In the genomic region with DNA sequence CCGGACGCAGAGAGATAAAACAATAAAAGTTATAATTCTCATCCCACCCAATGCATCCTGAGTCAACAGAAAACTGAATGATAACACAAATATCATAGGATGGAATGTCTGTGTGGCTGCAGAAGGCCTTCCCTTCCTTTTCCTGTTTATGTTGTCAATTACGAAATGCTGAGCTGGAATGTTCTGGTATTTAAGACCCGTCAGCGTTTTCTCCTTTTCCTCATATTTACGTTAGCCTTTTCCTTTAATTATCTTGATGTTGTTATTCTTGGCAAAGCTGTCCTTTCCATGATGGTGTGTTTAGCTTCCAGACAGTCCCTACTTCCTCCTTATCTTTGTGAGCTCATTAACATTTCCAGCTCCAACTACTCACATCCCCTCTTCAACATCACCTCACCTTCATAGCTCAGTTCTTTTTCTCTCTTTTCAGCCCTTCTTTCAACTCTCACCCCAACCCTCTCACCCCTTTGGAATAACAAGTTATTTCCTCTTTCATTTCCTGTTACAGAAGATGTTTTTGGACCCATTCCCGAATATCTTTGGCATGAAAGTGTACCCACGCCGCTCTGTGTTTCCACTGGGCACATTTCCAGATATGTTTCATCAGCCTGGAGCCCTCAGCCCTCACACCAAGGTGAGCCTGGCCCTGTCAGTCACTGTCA, we compare ENCODE assay signal across 9 cellular contexts.
A peak's percentile ranks its signal among the peaks of the same experiment; 100 is the strongest.
DNase-seq lines count a peak whose midpoint lies in the region; ATAC-seq, FAIRE-seq and TF ChIP-seq lines count a peak whose summit lies in the region.
"Had no signal": no experiment of that assay in that cellular context is flagged by ENCODE, and none has a peak within 500 bp of the region (broad histone marks: within the 10 kb centered on the region; RNA-seq: fewer than 3 reads in every experiment).

No MANE protein-coding gene starts in this region.

- no peak overlapping the region for H2AK5ac ChIP-seq in neuronal stem cell (ENCODE audit: low read depth, low read length)

- peak; percentile 44 for DNase-seq in GM23248
- peak; percentile 98 for DNase-seq in PC-3
- DNase-seq in epithelial cell of esophagus (ENCODE audit: low read depth): peak; percentile 84
- DNase-seq in neuronal stem cell (ENCODE audit: low spot score): no peak
- no peak for DNase-seq in NCI-H1436 treated with DMSO at 0.1 percent for 48 hours (lab: John Stamatoyannopoulos, UW)
- no peak for DNase-seq in naive thymus-derived CD4-positive, alpha-beta T cell
- DNase-seq in GM12891 (ENCODE audit: insufficient read length, low spot score): no peak
- DNase-seq: head of caudate nucleus had no signal

- H3K9me2 ChIP-seq in GM23248 (ENCODE audit: insufficient read depth) (no peaks in the 10 kb centered on the region), PC-3 (replicated peaks; ENCODE audit: low read length) (no peaks in the 10 kb centered on the region)

- no peak overlapping the region for H3K14ac ChIP-seq in neuronal stem cell (ENCODE audit: low read length)

- H3K4me3 ChIP-seq in GM23248: no peak overlapping the region
- peak overlapping the region; percentile 40 for H3K4me3 ChIP-seq in PC-3 (ENCODE audit: low read length)
- H3K4me3 ChIP-seq in epithelial cell of esophagus (ENCODE audit: low read length): no peak overlapping the region
- no peak overlapping the region for H3K4me3 ChIP-seq in neuronal stem cell (ENCODE audit: low read length in 2 of 2)
- no peak overlapping the region for H3K4me3 ChIP-seq in naive thymus-derived CD4-positive, alpha-beta T cell (ENCODE audit: low read length)

- no peaks in the 10 kb centered on the region for H3K9me3 ChIP-seq in GM23248 (ENCODE audit: low read depth)
- H3K9me3 ChIP-seq in PC-3 (ENCODE audit: low read length): no peaks in the 10 kb centered on the region
- no peaks in the 10 kb centered on the region for H3K9me3 ChIP-seq in neuronal stem cell (replicated peaks in 1 of 2; ENCODE audit: control insufficient read depth in 2 of 2, insufficient read depth in 1 of 2, low read depth in 1 of 2, low read length in 2 of 2)
- H3K9me3 ChIP-seq in naive thymus-derived CD4-positive, alpha-beta T cell (ENCODE audit: control insufficient read depth in 2 of 3, low read length in 3 of 3): no peaks in the 10 kb centered on the region

- CTCF ChIA-PET in PC-3 (lab: Charles Lee): no interaction called here
- CTCF ChIA-PET in naive thymus-derived CD4-positive, alpha-beta T cell (lab: Charles Lee): no interaction called here

- H3K36me3 ChIP-seq in GM23248 (ENCODE audit: low read depth) (no peaks in the 10 kb centered on the region), PC-3 (ENCODE audit: low read depth, low read length) (no peaks in the 10 kb centered on the region), neuronal stem cell (replicated peaks in 1 of 2; ENCODE audit: control insufficient read depth in 2 of 2, insufficient read depth in 2 of 2, low read length in 2 of 2) (no peaks in the 10 kb centered on the region)
- H3K36me3 ChIP-seq in naive thymus-derived CD4-positive, alpha-beta T cell (ENCODE audit: control insufficient read depth in 2 of 3, insufficient read depth in 3 of 3, low read length in 3 of 3): no peaks in the 10 kb centered on the region

- H3K23ac ChIP-seq in neuronal stem cell (ENCODE audit: low read depth, low read length, poor library complexity): no peak overlapping the region

- no TSS peak for BruUV-seq in PC-3 (replicated peaks; lab: Mats Ljungman, UMichigan)

- no peak overlapping the region for H3K27ac Mint-ChIP-seq in naive thymus-derived CD4-positive, alpha-beta T cell

- H3K27me3 Mint-ChIP-seq in naive thymus-derived CD4-positive, alpha-beta T cell: peaks cover 0 to 8% (median 0%) of the 10 kb centered on the region in 5 donors

- POLR2A ChIA-PET in PC-3 (lab: Charles Lee; ENCODE audit: unreplicated experiment): interaction anchor here (0.6 kb wide), 1 partner anchor 13 kb away, joined by 3 read pairs; no protein-coding TSS in a partner anchor
- POLR2A ChIA-PET in naive thymus-derived CD4-positive, alpha-beta T cell (lab: Charles Lee): no interaction called here

- H2BK5ac ChIP-seq in neuronal stem cell (ENCODE audit: low read length): no peak overlapping the region

- ATAC-seq in PC-3 (peak; percentile 58), HG02642 (IDR thresholded peaks at IDR 0.05; ENCODE audit: poor library complexity, unreplicated experiment) (no peak)
- no peak for ATAC-seq in naive thymus-derived CD4-positive, alpha-beta T cell

- H3K27ac ChIP-seq in GM23248: no peak overlapping the region
- peak overlapping the region; percentile 78 for H3K27ac ChIP-seq in PC-3 (ENCODE audit: low read length)
- no peak overlapping the region for H3K27ac ChIP-seq in neuronal stem cell (replicated peaks; ENCODE audit: low read length)
- H3K27ac ChIP-seq in naive thymus-derived CD4-positive, alpha-beta T cell (ENCODE audit: low read depth, low read length): no peak overlapping the region

- H3K18ac ChIP-seq in neuronal stem cell (ENCODE audit: low read length): peak overlapping the region; percentile 38

- H3K79me1 ChIP-seq in neuronal stem cell (ENCODE audit: low read depth, low read length): no peaks in the 10 kb centered on the region

- H3K9me3 Mint-ChIP-seq in naive thymus-derived CD4-positive, alpha-beta T cell: peaks cover 0 to 9% (median 1%) of the 10 kb centered on the region in 11 donors

- H3K4me2 ChIP-seq in GM23248 (ENCODE audit: unreplicated experiment) (peak overlapping the region; percentile 26), PC-3 (ENCODE audit: low read length) (peak overlapping the region; percentile 69), neuronal stem cell (ENCODE audit: insufficient read depth, low read length, poor library complexity, severe bottlenecking) (no peak overlapping the region)

- H2BK15ac ChIP-seq in neuronal stem cell (ENCODE audit: low read length): no peak overlapping the region

- peaks cover 12% of the 10 kb centered on the region for H3K4me1 ChIP-seq in GM23248 (ENCODE audit: insufficient read depth)
- H3K4me1 ChIP-seq in PC-3 (ENCODE audit: insufficient read depth, low read length): peaks cover 58% of the 10 kb centered on the region
- H3K4me1 ChIP-seq in neuronal stem cell (ENCODE audit: control insufficient read depth in 2 of 2, insufficient read depth in 1 of 2, low read depth in 1 of 2, low read length in 2 of 2): no peaks in the 10 kb centered on the region
- no peaks in the 10 kb centered on the region for H3K4me1 ChIP-seq in naive thymus-derived CD4-positive, alpha-beta T cell (ENCODE audit: control insufficient read depth in 2 of 2, insufficient read depth in 2 of 2, low read length in 2 of 2)

- H4K8ac ChIP-seq in neuronal stem cell (ENCODE audit: low read depth, low read length): no peak overlapping the region

- H4K91ac ChIP-seq in neuronal stem cell (ENCODE audit: low read depth, low read length, poor library complexity): no peak overlapping the region

- H3K4me3 Mint-ChIP-seq in naive thymus-derived CD4-positive, alpha-beta T cell: no peak overlapping the region

- no peaks in the 10 kb centered on the region for H3K79me2 ChIP-seq in GM23248 (ENCODE audit: insufficient read depth)
- H3K79me2 ChIP-seq in PC-3 (ENCODE audit: low read length): no peaks in the 10 kb centered on the region

- TF ChIP-seq CTCF in PC-3 (conservative IDR thresholded peaks at IDR 0.05; ENCODE audit: low read depth, low read length) (no peak), epithelial cell of esophagus (IDR thresholded peaks at IDR 0.05; ENCODE audit: insufficient read depth, low read depth, low read length, missing control alignments) (no peak)

- no peak for FAIRE-seq in GM12891 (lab: Jason Lieb, UNC)

- no peaks in the 10 kb centered on the region for H4K20me1 ChIP-seq in GM23248 (ENCODE audit: insufficient read depth)
- no peaks in the 10 kb centered on the region for H4K20me1 ChIP-seq in PC-3 (ENCODE audit: low read length)

- H3K4me1 Mint-ChIP-seq in naive thymus-derived CD4-positive, alpha-beta T cell: no peaks in the 10 kb centered on the region

- H2BK12ac ChIP-seq in neuronal stem cell (ENCODE audit: low read length): no peak overlapping the region

- TF ChIP-seq POLR2A in GM12891 (IDR thresholded peaks at IDR 0.05; ENCODE audit: low read depth, low read length): no peak

- WGBS in GM23248 (ENCODE audit: low coverage in 1 of 2, low lambda C conversion rate in 2 of 2, missing lambda C conversion rate in 2 of 2), 2 experiments: 32 to 36% methylated on average over 9 of the region's 9 CpGs
- WGBS in neuronal stem cell (ENCODE audit: extremely low coverage in 2 of 2, insufficient read length in 2 of 2, insufficient replicate concordance in 1 of 2), 2 donors: no CpG with 5 or more reads among the region's 9 CpGs

- H3K27me3 ChIP-seq in GM23248 (replicated peaks; ENCODE audit: insufficient read depth) (no peaks in the 10 kb centered on the region), PC-3 (ENCODE audit: low read length) (no peaks in the 10 kb centered on the region), neuronal stem cell (ENCODE audit: control insufficient read depth in 3 of 3, insufficient read depth in 3 of 3, low read depth in 1 of 3, low read length in 3 of 3) (no peaks in the 10 kb centered on the region)
- H3K27me3 ChIP-seq in naive thymus-derived CD4-positive, alpha-beta T cell (ENCODE audit: control insufficient read depth in 2 of 2, insufficient read depth in 2 of 2, low read length in 2 of 2): no peaks in the 10 kb centered on the region

- peak overlapping the region; percentile 74 for H2AFZ ChIP-seq in GM23248
- H2AFZ ChIP-seq in PC-3 (ENCODE audit: low read length): peak overlapping the region; percentile 11
- no peak overlapping the region for H2AFZ ChIP-seq in neuronal stem cell (ENCODE audit: low read length)

- no peak overlapping the region for H2BK120ac ChIP-seq in neuronal stem cell (ENCODE audit: low read depth, low read length)

- no peak overlapping the region for H3K4ac ChIP-seq in neuronal stem cell (ENCODE audit: low read length)

- intact Hi-C loops in PC-3 (cut with micrococcal nuclease): loop anchor here (2.0 to 5.0 kb wide), 6 partner anchors 82 to 282 kb away; a partner anchor contains a TSS
- intact Hi-C loops in naive thymus-derived CD4-positive, alpha-beta T cell (cut with micrococcal nuclease): no loop called here

- H3K36me3 Mint-ChIP-seq in naive thymus-derived CD4-positive, alpha-beta T cell: no peaks in the 10 kb centered on the region

- H3K9ac ChIP-seq in GM23248 (no peak overlapping the region), PC-3 (ENCODE audit: low read length) (peak overlapping the region; percentile 34), neuronal stem cell (ENCODE audit: low read depth, low read length, poor library complexity) (no peak overlapping the region)

- in situ Hi-C loops in GM23248 (cut with MboI): no loop called here

- H3F3A ChIP-seq in GM23248 (ENCODE audit: insufficient read depth): no peaks in the 10 kb centered on the region
- peaks cover 28% of the 10 kb centered on the region for H3F3A ChIP-seq in PC-3 (ENCODE audit: low read length, unreplicated experiment)

TF ChIP-seq in GM12891, 5 proteins besides CTCF, POLR2A, EP300 and RAD21:
- TF ChIP-seq SPI1 (IDR thresholded peaks at IDR 0.05; ENCODE audit: low read depth, low read length) (no peak), POLR2AphosphoS5 (IDR thresholded peaks at IDR 0.05; ENCODE audit: low read depth, low read length) (no peak), POU2F2 (IDR thresholded peaks at IDR 0.05; ENCODE audit: low read depth, low read length) (no peak), PAX5 (IDR thresholded peaks at IDR 0.05; ENCODE audit: insufficient read depth, low read length, severe bottlenecking) (no peak), TAF1 (IDR thresholded peaks at IDR 0.05; ENCODE audit: low read depth, low read length) (no peak)

Comparison
In these comparisons a context has a peak if more than half of its experiments do, and no peak if none do; other contexts are left out.
1. DNase-seq: peak in GM23248 (single experiment), PC-3 (single experiment) and epithelial cell of esophagus (single experiment); none in neuronal stem cell (single experiment), NCI-H1436 treated with DMSO at 0.1 percent for 48 hours (single experiment), naive thymus-derived CD4-positive, alpha-beta T cell (0 of 9) and GM12891 (single experiment).